ENCODE assay signal across 8 cellular contexts in genomic region chr2:181891258-181891965, GRCh38. TPM values are rescaled to one million over a fixed set of nuclear protein-coding genes. Genes with fewer than 3 reads are reported as not detected.
DNase-seq lines count a peak whose midpoint lies in the region; ATAC-seq and TF ChIP-seq lines count a peak whose summit lies in the region.

ITPRID2 (plus strand) TSS chr2:181891730; CDS start chr2:181892067, 337 bp downstream.

- H3K27ac Mint-ChIP-seq in activated T-helper 17 cell treated with anti-CD3 and anti-CD28 coated beads, Interleukin-2, amount 50 U/mL, for 72 hours: peak within 1 kb of the TSS; percentile 88
- H3K27ac Mint-ChIP-seq in natural killer cell treated with Interleukin-12 subunit alpha and Interleukin-12 subunit beta and Interleukin-15 and Interleukin-18, amount 100 ng/mL, for 72 hours: peak within 1 kb of the TSS; percentile 86 to 92
- peak within 1 kb of the TSS; percentile 92 for H3K27ac Mint-ChIP-seq in stimulated activated naive CD8-positive, alpha-beta T cell treated with anti-CD3 and anti-CD28 coated beads, Interleukin-15, Interleukin-2, amounts not matched to agents 100 ng/mL and 50 ng/mL, for 24 hours

- no peak for TF ChIP-seq POLR2A in Peyer's patch (IDR thresholded peaks at IDR 0.05)

- TF ChIP-seq CTCF in Peyer's patch (IDR thresholded peaks at IDR 0.05) (peak in 3 of 6 experiments; percentile 56 to 60 (median 56)), fibroblast of pulmonary artery (IDR thresholded peaks at IDR 0.05; ENCODE audit: low read length, missing control alignments) (no peak)

- no peaks in the 10 kb centered on the region for H3K9me3 Mint-ChIP-seq in activated T-helper 17 cell treated with anti-CD3 and anti-CD28 coated beads, Interleukin-2, amount 50 U/mL, for 72 hours
- no peaks in the 10 kb centered on the region for H3K9me3 Mint-ChIP-seq in natural killer cell treated with Interleukin-12 subunit alpha and Interleukin-12 subunit beta and Interleukin-15 and Interleukin-18, amount 100 ng/mL, for 72 hours
- no peaks in the 10 kb centered on the region for H3K9me3 Mint-ChIP-seq in stimulated activated naive CD8-positive, alpha-beta T cell treated with anti-CD3 and anti-CD28 coated beads, Interleukin-15, Interleukin-2, amounts not matched to agents 100 ng/mL and 50 ng/mL, for 24 hours

- no peaks in the 10 kb centered on the region for H3K27me3 ChIP-seq in Peyer's patch

- H3K4me1 ChIP-seq in Peyer's patch: peaks cover 0 to 19% (median 0%) of the 10 kb centered on the region in 4 donors

- DNase-seq in DMS114 treated with DMSO at 0.1 percent for 48 hours (lab: John Stamatoyannopoulos, UW; ENCODE audit: unreplicated experiment) (peak; percentile 9), HUDEP-2 (lab: John Stamatoyannopoulos, UW; ENCODE audit: unreplicated experiment in 76 of 76) (peak in 71 of 76 experiments; percentile 13 to 83 (median 65)), Peyer's patch (peak; percentile 59 to 91 (median 91)), fibroblast of pulmonary artery (ENCODE audit: low read depth) (peak; percentile 92)
- DNase-seq in natural killer cell treated with Interleukin-12 subunit alpha and Interleukin-12 subunit beta and Interleukin-15 and Interleukin-18, amount 100 ng/mL, for 72 hours (ENCODE audit: low spot score): peak; percentile 83

- H3K4me3 Mint-ChIP-seq in activated T-helper 17 cell treated with anti-CD3 and anti-CD28 coated beads, Interleukin-2, amount 50 U/mL, for 72 hours: peak within 1 kb of the TSS; percentile 96
- peak within 1 kb of the TSS; percentile 99 for H3K4me3 Mint-ChIP-seq in natural killer cell treated with Interleukin-12 subunit alpha and Interleukin-12 subunit beta and Interleukin-15 and Interleukin-18, amount 100 ng/mL, for 72 hours
- H3K4me3 Mint-ChIP-seq in stimulated activated naive CD8-positive, alpha-beta T cell treated with anti-CD3 and anti-CD28 coated beads, Interleukin-15, Interleukin-2, amounts not matched to agents 100 ng/mL and 50 ng/mL, for 24 hours: peak within 1 kb of the TSS; percentile 97

- ATAC-seq in GM21423 (IDR thresholded peaks at IDR 0.05; ENCODE audit: unreplicated experiment): peak; percentile 91
- peak; percentile 92 for ATAC-seq in activated T-helper 17 cell treated with anti-CD3 and anti-CD28 coated beads, Interleukin-2, amount 50 U/mL, for 72 hours (replicated peaks)
- ATAC-seq in natural killer cell treated with Interleukin-12 subunit alpha and Interleukin-12 subunit beta and Interleukin-15 and Interleukin-18, amount 100 ng/mL, for 72 hours: peak; percentile 97 to 98

- H3K4me3 ChIP-seq in Peyer's patch: peak within 1 kb of the TSS; percentile 68 to 92 (median 86)
- H3K4me3 ChIP-seq in fibroblast of pulmonary artery (replicated peaks; ENCODE audit: low read depth, low read length): peak within 1 kb of the TSS; percentile 90

- no peaks in the 10 kb centered on the region for H3K36me3 ChIP-seq in Peyer's patch

- peaks cover 5% of the 10 kb centered on the region for H3K4me1 Mint-ChIP-seq in activated T-helper 17 cell treated with anti-CD3 and anti-CD28 coated beads, Interleukin-2, amount 50 U/mL, for 72 hours
- H3K4me1 Mint-ChIP-seq in natural killer cell treated with Interleukin-12 subunit alpha and Interleukin-12 subunit beta and Interleukin-15 and Interleukin-18, amount 100 ng/mL, for 72 hours (ENCODE audit: low read depth in 2 of 2): peaks cover 20 to 31% of the 10 kb centered on the region in 2 donors
- H3K4me1 Mint-ChIP-seq in stimulated activated naive CD8-positive, alpha-beta T cell treated with anti-CD3 and anti-CD28 coated beads, Interleukin-15, Interleukin-2, amounts not matched to agents 100 ng/mL and 50 ng/mL, for 24 hours (ENCODE audit: low read depth): peaks cover 35% of the 10 kb centered on the region

- peaks cover 26% of the 10 kb centered on the region for H3K27me3 Mint-ChIP-seq in activated T-helper 17 cell treated with anti-CD3 and anti-CD28 coated beads, Interleukin-2, amount 50 U/mL, for 72 hours
- peaks cover 23 to 41% of the 10 kb centered on the region in 2 donors for H3K27me3 Mint-ChIP-seq in natural killer cell treated with Interleukin-12 subunit alpha and Interleukin-12 subunit beta and Interleukin-15 and Interleukin-18, amount 100 ng/mL, for 72 hours
- peaks cover 31% of the 10 kb centered on the region for H3K27me3 Mint-ChIP-seq in stimulated activated naive CD8-positive, alpha-beta T cell treated with anti-CD3 and anti-CD28 coated beads, Interleukin-15, Interleukin-2, amounts not matched to agents 100 ng/mL and 50 ng/mL, for 24 hours

- no peaks in the 10 kb centered on the region for H3K9me3 ChIP-seq in Peyer's patch

- peak within 1 kb of the TSS; percentile 87 to 99 (median 94) for H3K27ac ChIP-seq in Peyer's patch

- peaks cover 16% of the 10 kb centered on the region for H3K36me3 Mint-ChIP-seq in activated T-helper 17 cell treated with anti-CD3 and anti-CD28 coated beads, Interleukin-2, amount 50 U/mL, for 72 hours (ENCODE audit: low read depth)
- H3K36me3 Mint-ChIP-seq in natural killer cell treated with Interleukin-12 subunit alpha and Interleukin-12 subunit beta and Interleukin-15 and Interleukin-18, amount 100 ng/mL, for 72 hours: peaks cover under 1% of the 10 kb centered on the region
- H3K36me3 Mint-ChIP-seq in stimulated activated naive CD8-positive, alpha-beta T cell treated with anti-CD3 and anti-CD28 coated beads, Interleukin-15, Interleukin-2, amounts not matched to agents 100 ng/mL and 50 ng/mL, for 24 hours (ENCODE audit: low read depth): peaks cover 25% of the 10 kb centered on the region

RNA-seq across cellular contexts. Expression of gene ITPRID2, which starts in this region (rescaled TPM):
- 100 to 1,000 TPM in 3 of 4 donors, 10 to 100 TPM in 1; 69.3 to 175 (median 123) TPM for total RNA-seq in Peyer's patch
- total RNA-seq in activated T-helper 17 cell treated with anti-CD3 and anti-CD28 coated beads, Interleukin-2, amount 50 U/mL, for 72 hours: 10 to 100 TPM; 36.4 to 57.4 TPM
- total RNA-seq in natural killer cell treated with Interleukin-12 subunit alpha and Interleukin-12 subunit beta and Interleukin-15 and Interleukin-18, amount 100 ng/mL, for 72 hours: 10 to 100 TPM; 53.4 to 79.7 TPM

Comparison
In these comparisons a context has a peak if more than half of its experiments do, and no peak if none do; other contexts are left out.
1. Peak in every context shown above with its lines: DNase-seq, ATAC-seq, H3K4me3 ChIP-seq and H3K27ac ChIP-seq.
2. DNase-seq: peak in every context shown above with its lines; median percentile 92 in fibroblast of pulmonary artery; 91 in Peyer's patch; 83 in natural killer cell treated with Interleukin-12 subunit alpha and Interleukin-12 subunit beta and Interleukin-15 and Interleukin-18, amount 100 ng/mL, for 72 hours; 65 in HUDEP-2; 9 in DMS114 treated with DMSO at 0.1 percent for 48 hours.